Comparison of ENCODE assay signal across 19 cellular contexts in the genomic region with DNA sequence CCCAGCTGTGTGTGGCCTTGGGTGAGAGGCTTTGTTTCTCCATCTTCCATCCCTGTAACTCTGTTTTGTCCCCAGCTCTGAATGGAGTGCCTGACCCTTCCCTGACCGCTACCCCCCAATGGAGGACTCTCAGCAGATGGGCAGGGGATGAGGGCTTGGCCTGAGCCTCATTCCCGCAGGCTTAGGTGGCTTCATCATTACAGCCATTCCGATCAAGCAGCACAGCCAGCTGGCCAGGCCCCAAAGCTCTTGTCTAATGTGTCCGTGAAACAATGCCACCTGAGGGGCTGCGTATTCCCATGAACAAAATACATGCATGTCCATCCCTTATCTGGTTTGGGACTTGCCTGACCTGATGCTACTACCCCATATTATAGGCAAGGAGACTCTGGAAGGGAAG. TPM values are rescaled to one million over a fixed set of nuclear protein-coding genes. Genes with fewer than 3 reads are reported as not detected.
A peak's percentile ranks its signal among the peaks of the same experiment; 100 is the strongest.
DNase-seq lines count a peak whose midpoint lies in the region; ATAC-seq and TF ChIP-seq lines count a peak whose summit lies in the region.
"Had no signal": no experiment of that assay in that cellular context is flagged by ENCODE, and none has a peak within 500 bp of the region (broad histone marks: within the 10 kb centered on the region; RNA-seq: fewer than 3 reads in every experiment).

No MANE protein-coding gene starts in this region.

- TF ChIP-seq POLR2A in breast epithelium (IDR thresholded peaks at IDR 0.05): no peak

- H3K27ac Mint-ChIP-seq in MCF 10A (ENCODE audit: low read depth, unreplicated experiment): peak overlapping the region; percentile 76
- H3K27ac Mint-ChIP-seq: activated naive CD8-positive, alpha-beta T cell; activated T-cell treated with anti-CD3 and anti-CD28 coated beads, Interleukin-2, amount 50 U/mL, for 24 hours; CD4-positive, alpha-beta T cell; stimulated activated effector memory CD8-positive, alpha-beta T cell treated with anti-CD3 and anti-CD28 coated beads, Interleukin-12 subunit alpha, Interleukin-12 subunit beta, amount 100 ng/mL, for 72 hours had no signal

- H3K4me3 ChIP-seq in breast epithelium: no peak overlapping the region
- H3K4me3 ChIP-seq in astrocyte of the spinal cord (ENCODE audit: low read depth, low read length): no peak overlapping the region
- H3K4me3 ChIP-seq in lower lobe of right lung: no peak overlapping the region
- H3K4me3 ChIP-seq: skin epidermis had no signal

- H3K36me3 Mint-ChIP-seq in MCF 10A (ENCODE audit: insufficient read depth, unreplicated experiment): no peaks in the 10 kb centered on the region
- H3K36me3 Mint-ChIP-seq: activated naive CD8-positive, alpha-beta T cell had no signal

- peaks cover 37% of the 10 kb centered on the region for H3K4me1 Mint-ChIP-seq in MCF 10A (ENCODE audit: insufficient read depth, unreplicated experiment)

- intact Hi-C loops in MCF 10A (cut with micrococcal nuclease): no loop called here
- intact Hi-C loops in breast epithelium (cut with DNase I; ENCODE audit: low total_unique reads): no loop called here
- intact Hi-C loops in lower lobe of right lung (cut with DNase I): no loop called here

- H3K9me3 ChIP-seq in breast epithelium (no peaks in the 10 kb centered on the region), lower lobe of right lung (no peaks in the 10 kb centered on the region)

- H3K36me3 ChIP-seq in breast epithelium (no peaks in the 10 kb centered on the region), lower lobe of right lung (no peaks in the 10 kb centered on the region)

- TF ChIP-seq CTCF in MCF 10A (IDR thresholded peaks at IDR 0.05; ENCODE audit: unreplicated experiment): no peak
- TF ChIP-seq CTCF in breast epithelium (IDR thresholded peaks at IDR 0.05): no peak
- no peak for TF ChIP-seq CTCF in astrocyte of the spinal cord (IDR thresholded peaks at IDR 0.05; ENCODE audit: low read depth, low read length)
- no peak for TF ChIP-seq CTCF in lower lobe of right lung (IDR thresholded peaks at IDR 0.05)

- H3K27me3 Mint-ChIP-seq in MCF 10A (ENCODE audit: insufficient read depth, unreplicated experiment): no peaks in the 10 kb centered on the region
- H3K27me3 Mint-ChIP-seq: activated naive CD8-positive, alpha-beta T cell; CD4-positive, alpha-beta T cell had no signal

- BruUV-seq in MCF 10A (replicated peaks; lab: Mats Ljungman, UMichigan): no TSS peak

- DNase-seq in MCF 10A (ENCODE audit: unreplicated experiment) (peak; percentile 71), breast epithelium (ENCODE audit: low spot score in 2 of 2) (no peak), astrocyte of the spinal cord (ENCODE audit: low read depth, low spot score) (peak; percentile 46), lower lobe of right lung (no peak), superior temporal gyrus (ENCODE audit: extremely low spot score) (peak; percentile 13), kidney glomerular epithelial cell (lab: John Stamatoyannopoulos, UW) (no peak)
- DNase-seq in effector CD8-positive, alpha-beta T cell (lab: John Stamatoyannopoulos, UW): no peak
- DNase-seq: activated CD4-positive, alpha-beta T cell treated with anti-CD3 and anti-CD28 coated beads, Interleukin-2, amount 50 U/mL, for 4 hours; activated T-cell treated with anti-CD3 and anti-CD28 coated beads, Interleukin-2, amount 50 U/mL, for 24 hours; CD4-positive, alpha-beta T cell; midbrain; NCI-H1048; occipital lobe had no signal

- CTCF ChIA-PET in MCF 10A (lab: Yijun Ruan, JAX): interaction anchor here (0.6 to 13.1 kb wide), 5 partner anchors 13 to 59 kb away, joined by 3 to 335 read pairs (median 5); a partner anchor contains a TSS

- ATAC-seq in lower lobe of right lung: no peak
- no peak for ATAC-seq in GM18517 (IDR thresholded peaks at IDR 0.05; ENCODE audit: unreplicated experiment)
- ATAC-seq: HCT116; SK-N-SH treated with all-trans-retinoic acid at 6 μM for 48 hours; stimulated activated effector memory CD8-positive, alpha-beta T cell treated with anti-CD3 and anti-CD28 coated beads, Interleukin-12 subunit alpha, Interleukin-12 subunit beta, amount 100 ng/mL, for 72 hours had no signal

- no peaks in the 10 kb centered on the region for H3K9me3 Mint-ChIP-seq in MCF 10A (ENCODE audit: unreplicated experiment)
- H3K9me3 Mint-ChIP-seq: activated T-cell treated with anti-CD3 and anti-CD28 coated beads, Interleukin-2, amount 50 U/mL, for 24 hours; CD4-positive, alpha-beta T cell; stimulated activated effector memory CD8-positive, alpha-beta T cell treated with anti-CD3 and anti-CD28 coated beads, Interleukin-12 subunit alpha, Interleukin-12 subunit beta, amount 100 ng/mL, for 72 hours had no signal

- H3K4me3 Mint-ChIP-seq in MCF 10A (ENCODE audit: unreplicated experiment): peak overlapping the region; percentile 58
- H3K4me3 Mint-ChIP-seq: activated naive CD8-positive, alpha-beta T cell; activated T-cell treated with anti-CD3 and anti-CD28 coated beads, Interleukin-2, amount 50 U/mL, for 24 hours; CD4-positive, alpha-beta T cell; stimulated activated effector memory CD8-positive, alpha-beta T cell treated with anti-CD3 and anti-CD28 coated beads, Interleukin-12 subunit alpha, Interleukin-12 subunit beta, amount 100 ng/mL, for 72 hours had no signal

- no peaks in the 10 kb centered on the region for H3K27me3 ChIP-seq in breast epithelium
- H3K27me3 ChIP-seq in lower lobe of right lung (ENCODE audit: low read depth): no peaks in the 10 kb centered on the region

- H3K4me1 ChIP-seq in breast epithelium (peaks cover 2 to 3% of the 10 kb centered on the region in 2 donors), lower lobe of right lung (peaks cover 65% of the 10 kb centered on the region)

- H3K27ac ChIP-seq in breast epithelium: peak overlapping the region in 1 of 2 donors; percentile 58
- H3K27ac ChIP-seq in lower lobe of right lung: peak overlapping the region; percentile 7

- POLR2A ChIA-PET in MCF 10A (lab: Yijun Ruan, JAX): interaction anchor here (0.8 to 2.6 kb wide), 15 partner anchors 15 to 189 kb away, joined by 3 to 17 read pairs (median 3); a partner anchor contains a TSS

- in situ Hi-C loops in astrocyte of the spinal cord (cut with HindIII; ENCODE audit: low sequenced_read_pairs): no loop called here

RNA-seq across cellular contexts. Expression of a gene that starts 3.9 kb away (rescaled TPM):
- total RNA-seq in MCF 10A (2022) (24.5 and 35.0 TPM in 2 replicates), breast epithelium (10 to 100 TPM; 11.3 to 20.8 (median 13.4) TPM), lower lobe of right lung (17.0 TPM)

RNA-seq across cellular contexts. Expression of a gene that starts 22.9 kb away (rescaled TPM):
- total RNA-seq in MCF 10A (2022): 83.9 and 86.6 TPM in 2 replicates
- 10 to 100 TPM; 30.7 to 44.8 (median 39.7) TPM for total RNA-seq in breast epithelium
- 45.8 TPM for total RNA-seq in lower lobe of right lung

RNA-seq across cellular contexts. Expression of a gene that starts 43.8 kb away (rescaled TPM):
- 0.14 TPM in 1 of 2 replicates, not detected in the other for total RNA-seq in MCF 10A (2022)
- 1 to 10 TPM in 1 of 3 donors, under 1 TPM in 1, not detected in 1; 0.29 to 1.3 TPM for total RNA-seq in breast epithelium
- 0.18 TPM for total RNA-seq in lower lobe of right lung

RNA-seq across cellular contexts. Expression of a gene that starts 49.0 kb away (rescaled TPM):
- total RNA-seq in MCF 10A (2022) (8.8 and 10.3 TPM in 2 replicates), breast epithelium (10 to 100 TPM in 2 of 3 donors, 1 to 10 TPM in 1; 6.4 to 17.9 (median 13.8) TPM), lower lobe of right lung (8.7 TPM)

Comparison
In these comparisons a context has a peak if more than half of its experiments do, and no peak if none do; other contexts are left out.
1. DNase-seq: peak in MCF 10A (single experiment), astrocyte of the spinal cord (single experiment) and superior temporal gyrus (single experiment); none in breast epithelium (0 of 2), lower lobe of right lung (single experiment), kidney glomerular epithelial cell (single experiment) and effector CD8-positive, alpha-beta T cell (single experiment).